In genomic region chr1:5371270-5371669, GRCh38 we compare ENCODE assay signal across 27 cellular contexts.
"Had no signal": no experiment of that assay in that cellular context is flagged by ENCODE, and none has a peak within 500 bp of the region (broad histone marks: within the 10 kb centered on the region; RNA-seq: fewer than 3 reads in every experiment).

No MANE protein-coding gene starts in this region.

- H3K4me1 Mint-ChIP-seq: stimulated activated naive B cell treated with anti-CD40 and anti-IgM and Interleukin-4, amounts not matched to agents 10 μg/mL and 1 μg/mL and 100 μg/mL, for 72 hours had no signal

- H3K4me1 ChIP-seq: left ventricle myocardium inferior, right atrium auricular region, right lobe of liver, stomach, tibial artery, upper lobe of right lung had no signal

- H3K27ac Mint-ChIP-seq: immature natural killer cell; natural killer cell treated with Interleukin-12 subunit alpha and Interleukin-12 subunit beta and Interleukin-15 and Interleukin-18, amount 100 ng/mL, for 72 hours; progenitor cell of endocrine pancreas; stimulated activated naive B cell treated with anti-CD40 and anti-IgM and Interleukin-4, amounts not matched to agents 10 μg/mL and 1 μg/mL and 100 μg/mL, for 72 hours had no signal

- H3K9me3 Mint-ChIP-seq: immature natural killer cell; natural killer cell treated with Interleukin-12 subunit alpha and Interleukin-12 subunit beta and Interleukin-15 and Interleukin-18, amount 100 ng/mL, for 72 hours had no signal

- H3K36me3 ChIP-seq: left ventricle myocardium inferior, ovary, right atrium auricular region, right lobe of liver, stomach, thoracic aorta, tibial artery, upper lobe of right lung had no signal

- ATAC-seq: left colon; mucosa of descending colon; naive thymus-derived CD4-positive, alpha-beta T cell; natural killer cell treated with Interleukin-12 subunit alpha and Interleukin-12 subunit beta and Interleukin-15 and Interleukin-18, amount 100 ng/mL, for 72 hours; stimulated activated naive B cell treated with anti-CD40 and anti-IgM and Interleukin-4, amounts not matched to agents 10 μg/mL and 1 μg/mL and 100 μg/mL, for 72 hours; stimulated activated naive CD8-positive, alpha-beta T cell treated with anti-CD3 and anti-CD28 coated beads, Interleukin-15, Interleukin-2, amounts not matched to agents 100 U/mL and 50 U/mL, for 24 hours; upper lobe of right lung had no signal

- H3K4me3 Mint-ChIP-seq: natural killer cell treated with Interleukin-12 subunit alpha and Interleukin-12 subunit beta and Interleukin-15 and Interleukin-18, amount 100 ng/mL, for 72 hours; stimulated activated naive B cell treated with anti-CD40 and anti-IgM and Interleukin-4, amounts not matched to agents 10 μg/mL and 1 μg/mL and 100 μg/mL, for 72 hours had no signal

- H3K27ac ChIP-seq: left ventricle myocardium inferior, ovary, right atrium auricular region, right lobe of liver, skin epidermis, stomach, thoracic aorta, tibial artery, upper lobe of right lung had no signal

- H3K36me3 Mint-ChIP-seq: natural killer cell treated with Interleukin-12 subunit alpha and Interleukin-12 subunit beta and Interleukin-15 and Interleukin-18, amount 100 ng/mL, for 72 hours; stimulated activated naive B cell treated with anti-CD40 and anti-IgM and Interleukin-4, amounts not matched to agents 10 μg/mL and 1 μg/mL and 100 μg/mL, for 72 hours had no signal

- H3K27me3 ChIP-seq: ovary, right atrium auricular region, right lobe of liver, tibial artery had no signal

- H3K9me3 ChIP-seq: ovary, right lobe of liver, thoracic aorta had no signal

- H3K27me3 Mint-ChIP-seq: stimulated activated naive B cell treated with anti-CD40 and anti-IgM and Interleukin-4, amounts not matched to agents 10 μg/mL and 1 μg/mL and 100 μg/mL, for 72 hours had no signal

- H3K4me3 ChIP-seq: left ventricle myocardium inferior, lung, mucosa of descending colon, ovary, right atrium auricular region, right lobe of liver, skin epidermis, stomach, thoracic aorta, tibial artery, upper lobe of right lung had no signal

- DNase-seq: hypothalamus; immature natural killer cell; kidney; left colon; left ventricle myocardium inferior; mesendoderm; midbrain; mucosa of descending colon; naive thymus-derived CD4-positive, alpha-beta T cell; ovary; stimulated activated CD4-positive, alpha-beta T cell treated with anti-CD3 and anti-CD28 coated beads, Interleukin-12 subunit alpha, Interleukin-12 subunit beta, amount 100 ng/mL, for 4 hours; stimulated activated CD4-positive, alpha-beta T cell treated with anti-CD3 and anti-CD28 coated beads, Interleukin-15, amount 100 ng/mL, for 24 hours; stimulated activated CD4-positive, alpha-beta T cell treated with anti-CD3 and anti-CD28 coated beads, Interleukin-2, amount 100 ng/mL, for 24 hours; stimulated activated CD4-positive, alpha-beta T cell treated with anti-CD3 and anti-CD28 coated beads, Interleukin-4, amount 100 ng/mL, for 1 hour; stimulated activated naive B cell treated with anti-CD40 and anti-IgM and Interleukin-4, amounts not matched to agents 10 μg/mL and 1 μg/mL and 100 μg/mL, for 72 hours; stimulated activated naive CD8-positive, alpha-beta T cell treated with anti-CD3 and anti-CD28 coated beads, Interleukin-15, Interleukin-2, amounts not matched to agents 100 U/mL and 50 U/mL, for 24 hours; stomach; tibial artery; trophoblast cell; upper lobe of right lung had no signal
